In the genomic region with DNA sequence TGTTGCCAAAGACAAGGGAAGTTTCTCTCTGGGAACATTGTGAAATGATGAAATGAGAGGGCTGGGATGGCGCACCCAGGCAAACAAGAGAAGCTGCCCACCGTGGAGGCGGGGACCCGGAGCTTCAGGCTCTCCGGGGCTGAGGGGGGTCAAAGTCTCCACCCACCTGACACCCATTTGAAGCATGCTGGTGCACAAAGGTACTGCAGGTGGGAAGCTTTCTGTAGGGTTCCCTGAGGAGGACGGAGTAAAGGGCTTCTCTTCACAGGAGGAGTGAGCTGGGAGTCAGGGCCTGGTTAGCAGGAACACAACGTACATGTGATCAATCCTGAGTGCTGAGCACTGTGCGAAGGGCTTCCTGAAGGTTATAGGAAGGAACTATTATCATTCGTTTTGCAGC, we compare ENCODE assay signal across 2 cellular contexts.
TF ChIP-seq lines count a peak whose summit lies in the region.

No MANE protein-coding gene starts in this region.

TF ChIP-seq in GM23338, 12 proteins besides CTCF, POLR2A, EP300 and RAD21 (continued from another document):
- TF ChIP-seq, protein P1, sequence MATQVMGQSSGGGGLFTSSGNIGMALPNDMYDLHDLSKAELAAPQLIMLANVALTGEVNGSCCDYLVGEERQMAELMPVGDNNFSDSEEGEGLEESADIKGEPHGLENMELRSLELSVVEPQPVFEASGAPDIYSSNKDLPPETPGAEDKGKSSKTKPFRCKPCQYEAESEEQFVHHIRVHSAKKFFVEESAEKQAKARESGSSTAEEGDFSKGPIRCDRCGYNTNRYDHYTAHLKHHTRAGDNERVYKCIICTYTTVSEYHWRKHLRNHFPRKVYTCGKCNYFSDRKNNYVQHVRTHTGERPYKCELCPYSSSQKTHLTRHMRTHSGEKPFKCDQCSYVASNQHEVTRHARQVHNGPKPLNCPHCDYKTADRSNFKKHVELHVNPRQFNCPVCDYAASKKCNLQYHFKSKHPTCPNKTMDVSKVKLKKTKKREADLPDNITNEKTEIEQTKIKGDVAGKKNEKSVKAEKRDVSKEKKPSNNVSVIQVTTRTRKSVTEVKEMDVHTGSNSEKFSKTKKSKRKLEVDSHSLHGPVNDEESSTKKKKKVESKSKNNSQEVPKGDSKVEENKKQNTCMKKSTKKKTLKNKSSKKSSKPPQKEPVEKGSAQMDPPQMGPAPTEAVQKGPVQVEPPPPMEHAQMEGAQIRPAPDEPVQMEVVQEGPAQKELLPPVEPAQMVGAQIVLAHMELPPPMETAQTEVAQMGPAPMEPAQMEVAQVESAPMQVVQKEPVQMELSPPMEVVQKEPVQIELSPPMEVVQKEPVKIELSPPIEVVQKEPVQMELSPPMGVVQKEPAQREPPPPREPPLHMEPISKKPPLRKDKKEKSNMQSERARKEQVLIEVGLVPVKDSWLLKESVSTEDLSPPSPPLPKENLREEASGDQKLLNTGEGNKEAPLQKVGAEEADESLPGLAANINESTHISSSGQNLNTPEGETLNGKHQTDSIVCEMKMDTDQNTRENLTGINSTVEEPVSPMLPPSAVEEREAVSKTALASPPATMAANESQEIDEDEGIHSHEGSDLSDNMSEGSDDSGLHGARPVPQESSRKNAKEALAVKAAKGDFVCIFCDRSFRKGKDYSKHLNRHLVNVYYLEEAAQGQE (IDR thresholded peaks at IDR 0.05; ENCODE audit: unreplicated experiment): no peak
- TF ChIP-seq ZNF114 (CRISPR knock-in tag; IDR thresholded peaks at IDR 0.05): no peak
- TF ChIP-seq NANOG (IDR thresholded peaks at IDR 0.05; ENCODE audit: borderline replicate concordance): no peak
- no peak for TF ChIP-seq JUNB (IDR thresholded peaks at IDR 0.05; ENCODE audit: unreplicated experiment)
- no peak for TF ChIP-seq POLR2AphosphoS5 (IDR thresholded peaks at IDR 0.05; ENCODE audit: low read depth)
- no peak for TF ChIP-seq STAT1 (IDR thresholded peaks at IDR 0.05; ENCODE audit: unreplicated experiment)
- no peak for TF ChIP-seq EZH2phosphoT487 (IDR thresholded peaks at IDR 0.05; ENCODE audit: unreplicated experiment)
- TF ChIP-seq CREB1 (CRISPR knock-in tag; IDR thresholded peaks at IDR 0.05; ENCODE audit: low read depth): no peak
TF ChIP-seq in GM23338: peak in this region for 0.

TF ChIP-seq in K562, 482 proteins besides CTCF, POLR2A, EP300 and RAD21 (continued from another document):
- TF ChIP-seq, protein P2, sequence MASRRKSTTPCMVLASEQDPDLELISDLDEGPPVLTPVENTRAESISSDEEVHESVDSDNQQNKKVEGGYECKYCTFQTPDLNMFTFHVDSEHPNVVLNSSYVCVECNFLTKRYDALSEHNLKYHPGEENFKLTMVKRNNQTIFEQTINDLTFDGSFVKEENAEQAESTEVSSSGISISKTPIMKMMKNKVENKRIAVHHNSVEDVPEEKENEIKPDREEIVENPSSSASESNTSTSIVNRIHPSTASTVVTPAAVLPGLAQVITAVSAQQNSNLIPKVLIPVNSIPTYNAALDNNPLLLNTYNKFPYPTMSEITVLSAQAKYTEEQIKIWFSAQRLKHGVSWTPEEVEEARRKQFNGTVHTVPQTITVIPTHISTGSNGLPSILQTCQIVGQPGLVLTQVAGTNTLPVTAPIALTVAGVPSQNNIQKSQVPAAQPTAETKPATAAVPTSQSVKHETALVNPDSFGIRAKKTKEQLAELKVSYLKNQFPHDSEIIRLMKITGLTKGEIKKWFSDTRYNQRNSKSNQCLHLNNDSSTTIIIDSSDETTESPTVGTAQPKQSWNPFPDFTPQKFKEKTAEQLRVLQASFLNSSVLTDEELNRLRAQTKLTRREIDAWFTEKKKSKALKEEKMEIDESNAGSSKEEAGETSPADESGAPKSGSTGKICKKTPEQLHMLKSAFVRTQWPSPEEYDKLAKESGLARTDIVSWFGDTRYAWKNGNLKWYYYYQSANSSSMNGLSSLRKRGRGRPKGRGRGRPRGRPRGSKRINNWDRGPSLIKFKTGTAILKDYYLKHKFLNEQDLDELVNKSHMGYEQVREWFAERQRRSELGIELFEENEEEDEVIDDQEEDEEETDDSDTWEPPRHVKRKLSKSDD (conservative IDR thresholded peaks at IDR 0.05; ENCODE audit: low read length): no peak
- TF ChIP-seq ETV1 (tag; conservative IDR thresholded peaks at IDR 0.05; ENCODE audit: low read depth): no peak
- TF ChIP-seq PPARD (CRISPR knock-in tag; IDR thresholded peaks at IDR 0.05): no peak
- no peak for TF ChIP-seq ZNF707 (CRISPR knock-in tag; conservative IDR thresholded peaks at IDR 0.05)
